17 cellular contexts compared by ENCODE assay signal in the genomic region with DNA sequence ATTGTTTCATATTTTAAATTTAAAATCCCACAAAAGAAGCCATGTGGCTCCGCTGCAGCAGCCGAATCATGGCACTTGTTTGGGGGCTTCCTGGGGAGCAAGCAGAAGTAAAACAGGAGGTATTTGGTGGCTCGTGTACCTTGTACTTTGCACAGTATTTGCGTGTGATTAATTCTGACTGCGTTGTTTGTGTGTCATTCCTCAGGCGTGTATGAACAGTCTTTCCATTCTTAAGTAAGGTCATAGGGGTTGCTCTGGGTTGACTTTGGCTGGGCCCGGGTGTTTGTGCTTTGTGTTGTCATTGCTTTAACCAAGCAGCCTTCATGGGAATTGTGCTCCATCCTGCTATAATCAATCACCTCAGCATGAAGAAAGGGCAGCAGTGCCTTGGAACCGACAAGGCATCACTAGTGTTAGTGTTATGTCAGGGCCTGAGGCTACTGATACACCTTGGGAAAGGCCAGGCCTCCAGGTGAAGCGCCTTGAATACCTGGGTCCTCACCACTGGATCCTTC.
"Had no signal": no experiment of that assay in that cellular context is flagged by ENCODE, and none has a peak within 500 bp of the region (broad histone marks: within the 10 kb centered on the region; RNA-seq: fewer than 3 reads in every experiment).

No MANE protein-coding gene starts in this region.

- H3K9me3 ChIP-seq: ascending aorta, esophagus muscularis mucosa, prostate gland had no signal

- H3K27me3 ChIP-seq: ascending aorta, dorsolateral prefrontal cortex, esophagus muscularis mucosa had no signal

- H3K27ac ChIP-seq: ascending aorta, dorsolateral prefrontal cortex, esophagus muscularis mucosa, prostate gland had no signal

- H3K4me1 ChIP-seq: ascending aorta, esophagus muscularis mucosa, prostate gland had no signal

- H3K4me3 ChIP-seq: ascending aorta, dorsolateral prefrontal cortex, esophagus muscularis mucosa, prostate gland had no signal

- DNase-seq: activated CD4-positive, alpha-beta T cell treated with anti-CD3 and anti-CD28 coated beads, Interleukin-2, amount 50 U/mL, for 1 hour; activated CD8-positive, alpha-beta memory T cell treated with anti-CD3 and anti-CD28 coated beads for 24 hours; activated naive CD4-positive, alpha-beta T cell treated with Interleukin-2 at 50 U/mL for 16 hours; activated naive CD8-positive, alpha-beta T cell treated with anti-CD3 and anti-CD28 coated beads, Interleukin-2, amount 50 U/mL, for 24 hours; activated T-cell treated with anti-CD3 and anti-CD28 coated beads for 4 hours; dorsolateral prefrontal cortex; left ventricle myocardium superior; mesendoderm; right cardiac atrium; stimulated activated naive CD8-positive, alpha-beta T cell treated with anti-CD3 and anti-CD28 coated beads, Interleukin-15, Interleukin-2, amounts not matched to agents 100 U/mL and 50 U/mL, for 24 hours; T-cell; T-helper 9 cell had no signal

- H3K36me3 ChIP-seq: prostate gland had no signal

- ATAC-seq: activated CD4-positive, CD25-positive, alpha-beta regulatory T cell treated with anti-CD3 and anti-CD28 coated beads, Interleukin-2, amount 50 U/mL, for 24 hours; activated naive CD8-positive, alpha-beta T cell treated with anti-CD3 and anti-CD28 coated beads, Interleukin-2, amount 50 U/mL, for 24 hours; left ventricle myocardium superior; natural killer cell treated with Interleukin-12 subunit alpha and Interleukin-12 subunit beta and Interleukin-15 and Interleukin-18, amount 100 ng/mL, for 72 hours; right cardiac atrium; stimulated activated naive CD8-positive, alpha-beta T cell treated with anti-CD3 and anti-CD28 coated beads, Interleukin-15, Interleukin-2, amounts not matched to agents 100 U/mL and 50 U/mL, for 24 hours; T-cell had no signal
